ENCODE assay signal across 17 cellular contexts in genomic region chr3:99407257-99407656, GRCh38.
A peak's percentile ranks its signal among the peaks of the same experiment; 100 is the strongest.
DNase-seq lines count a peak whose midpoint lies in the region; ATAC-seq and TF ChIP-seq lines count a peak whose summit lies in the region.
"Had no signal": no experiment of that assay in that cellular context is flagged by ENCODE, and none has a peak within 500 bp of the region (broad histone marks: within the 10 kb centered on the region; RNA-seq: fewer than 3 reads in every experiment).

No MANE protein-coding gene starts in this region.

- no peaks in the 10 kb centered on the region for H3K9me3 ChIP-seq in osteoblast (ENCODE audit: low read depth, low read length)
- H3K9me3 ChIP-seq: neutrophil, right lobe of liver had no signal

- no peak overlapping the region for H3K4me2 ChIP-seq in osteoblast (ENCODE audit: insufficient read depth, low read length)

- H3K79me2 ChIP-seq in osteoblast (ENCODE audit: insufficient read depth, low read length), result no peaks in the 10 kb centered on the region

- ATAC-seq in GM18511 (IDR thresholded peaks at IDR 0.05; ENCODE audit: unreplicated experiment) (peak; percentile 47), GM21619 (IDR thresholded peaks at IDR 0.05; ENCODE audit: unreplicated experiment) (peak; percentile 70), HG03442 (IDR thresholded peaks at IDR 0.05; ENCODE audit: unreplicated experiment) (peak; percentile 77)
- ATAC-seq in stimulated activated naive CD8-positive, alpha-beta T cell treated with anti-CD3 and anti-CD28 coated beads, Interleukin-15, Interleukin-2, amounts not matched to agents 100 U/mL and 50 U/mL, for 24 hours, result no peak
- ATAC-seq: left cardiac atrium, right lobe of liver had no signal

- no peaks in the 10 kb centered on the region for H3K27me3 ChIP-seq in osteoblast (ENCODE audit: insufficient read depth, low read length)
- H3K27me3 ChIP-seq: neutrophil, right lobe of liver had no signal

- TF ChIP-seq CTCF in osteoblast (IDR thresholded peaks at IDR 0.05; ENCODE audit: extremely low read depth, low read depth, low read length), result no peak

- H2AFZ ChIP-seq in osteoblast (ENCODE audit: low read length), result peak overlapping the region; percentile 28

- peaks cover 21% of the 10 kb centered on the region for H3K4me1 ChIP-seq in osteoblast (ENCODE audit: insufficient read depth, low read length)
- H3K4me1 ChIP-seq: right lobe of liver had no signal

- DNase-seq in osteoblast (ENCODE audit: insufficient read length, low spot score, missing footprints) (no peak), COLO668 (lab: John Stamatoyannopoulos, UW; ENCODE audit: unreplicated experiment) (no peak), DMS79 (lab: John Stamatoyannopoulos, UW) (no peak)
- no peak for DNase-seq in stimulated activated naive CD8-positive, alpha-beta T cell treated with anti-CD3 and anti-CD28 coated beads, Interleukin-15, Interleukin-2, amounts not matched to agents 100 U/mL and 50 U/mL, for 24 hours
- DNase-seq: activated CD4-positive, CD25-positive, alpha-beta regulatory T cell; central memory CD4-positive, alpha-beta T cell; hippocampal formation; left cardiac atrium; MM.1S; NCI-H1930; NCI-H446 treated with DMSO at 0.1 percent for 48 hours; right lobe of liver; stimulated activated CD4-positive, alpha-beta T cell treated with anti-CD3 and anti-CD28 coated beads, Interleukin-1b, Interleukin-23, amount 100 ng/mL, for 48 hours had no signal

- no peaks in the 10 kb centered on the region for H4K20me1 ChIP-seq in osteoblast (ENCODE audit: insufficient read depth, low read length)

- no peak overlapping the region for H3K27ac ChIP-seq in osteoblast (ENCODE audit: low read depth, low read length)
- H3K27ac ChIP-seq: neutrophil, right lobe of liver had no signal

- no peak overlapping the region for H3K4me3 ChIP-seq in osteoblast (ENCODE audit: insufficient read depth, low read length)
- H3K4me3 ChIP-seq: right lobe of liver had no signal

- H3K36me3 ChIP-seq in osteoblast (ENCODE audit: insufficient read depth, low read length), result no peaks in the 10 kb centered on the region
- H3K36me3 ChIP-seq: neutrophil, right lobe of liver had no signal
